9 cellular contexts compared by ENCODE assay signal in genomic region chr3:153221748-153222162, GRCh38. TPM values are rescaled to one million over a fixed set of nuclear protein-coding genes. Genes with fewer than 3 reads are reported as not detected.
DNase-seq lines count a peak whose midpoint lies in the region; ATAC-seq and TF ChIP-seq lines count a peak whose summit lies in the region.
"Had no signal": no experiment of that assay in that cellular context is flagged by ENCODE, and none has a peak within 500 bp of the region (broad histone marks: within the 10 kb centered on the region; RNA-seq: fewer than 3 reads in every experiment).

No MANE protein-coding gene starts in this region.

- H3K27ac Mint-ChIP-seq in GM23338, result peak overlapping the region; percentile 77; the same call in 1 of the 2 replicates
- peak overlapping the region; percentile 87 for H3K27ac Mint-ChIP-seq in neural progenitor cell

- no peaks in the 10 kb centered on the region for H3K9me2 ChIP-seq in GM23338 (ENCODE audit: insufficient read depth)

- H3K4me3 ChIP-seq in GM23338 (no peak overlapping the region), NB4 (ENCODE audit: low read depth, low read length) (peak overlapping the region; percentile 46), esophagus (ENCODE audit: low read depth in 1 of 2, low read length in 2 of 2) (no peak overlapping the region), neural progenitor cell (no peak overlapping the region), subcutaneous abdominal adipose tissue (ENCODE audit: low read depth in 1 of 5, low read length in 5 of 5) (peak overlapping the region in 3 of 5 donors; percentile 1 to 31 (median 13))

- no peak overlapping the region for H3K4me2 ChIP-seq in GM23338
- H3K4me2 ChIP-seq in neural progenitor cell, result no peak overlapping the region
- H3K4me2 ChIP-seq: KMS-11 had no signal

- no peaks in the 10 kb centered on the region for H4K20me1 ChIP-seq in GM23338 (replicated peaks; ENCODE audit: insufficient read depth)
- H4K20me1 ChIP-seq in neural progenitor cell (ENCODE audit: low read depth), result no peaks in the 10 kb centered on the region

- no peaks in the 10 kb centered on the region for H3K9me3 Mint-ChIP-seq in GM23338
- no peaks in the 10 kb centered on the region for H3K9me3 Mint-ChIP-seq in neural progenitor cell

- H3K4me1 Mint-ChIP-seq in GM23338, result peaks cover 27% of the 10 kb centered on the region
- peaks cover 4% of the 10 kb centered on the region for H3K4me1 Mint-ChIP-seq in neural progenitor cell

- H3K9ac ChIP-seq in neural progenitor cell (no peak overlapping the region), subcutaneous abdominal adipose tissue (ENCODE audit: low read length in 5 of 5) (no peak overlapping the region)
- H3K9ac ChIP-seq: KMS-11 had no signal

- TF ChIP-seq CTCF in GM23338 (conservative IDR thresholded peaks at IDR 0.05; ENCODE audit: low read depth in 2 of 2) (no peak), NB4 (IDR thresholded peaks at IDR 0.05; ENCODE audit: low read depth, low read length) (no peak), neural progenitor cell (IDR thresholded peaks at IDR 0.05) (no peak)

- H3K36me3 ChIP-seq in GM23338 (ENCODE audit: insufficient read depth) (no peaks in the 10 kb centered on the region), esophagus (ENCODE audit: control insufficient read depth in 2 of 2, insufficient read depth in 2 of 2, low read length in 1 of 2) (no peaks in the 10 kb centered on the region), neural progenitor cell (no peaks in the 10 kb centered on the region), subcutaneous abdominal adipose tissue (ENCODE audit: control insufficient read depth in 5 of 5, insufficient read depth in 5 of 5, low read length in 5 of 5) (no peaks in the 10 kb centered on the region)

- 30 to 37% methylated on average over 9 of the region's 9 CpGs for WGBS in esophagus, 2 donors

- H3F3A ChIP-seq in GM23338 (replicated peaks; ENCODE audit: low read depth) (no peaks in the 10 kb centered on the region), neural progenitor cell (ENCODE audit: low read depth) (no peaks in the 10 kb centered on the region)

- H3K27me3 Mint-ChIP-seq in GM23338 (ENCODE audit: insufficient read depth, low read depth, poor library complexity) (no peaks in the 10 kb centered on the region), neural progenitor cell (ENCODE audit: insufficient read depth, low read depth) (peaks cover 2% of the 10 kb centered on the region)

- H3K79me2 ChIP-seq in GM23338 (replicated peaks; ENCODE audit: insufficient read depth) (no peaks in the 10 kb centered on the region), neural progenitor cell (ENCODE audit: low read depth) (no peaks in the 10 kb centered on the region)

- H3K4me1 ChIP-seq in GM23338 (ENCODE audit: insufficient read depth), result peaks cover 18% of the 10 kb centered on the region
- no peaks in the 10 kb centered on the region for H3K4me1 ChIP-seq in esophagus (ENCODE audit: control insufficient read depth in 2 of 2, insufficient read depth in 2 of 2, low read length in 1 of 2)
- no peaks in the 10 kb centered on the region for H3K4me1 ChIP-seq in neural progenitor cell
- H3K4me1 ChIP-seq in subcutaneous abdominal adipose tissue (ENCODE audit: control insufficient read depth in 5 of 5, insufficient read depth in 5 of 5, low read length in 5 of 5), result peaks cover 0 to 23% (median 5%) of the 10 kb centered on the region in 5 donors

- H2AFZ ChIP-seq in GM23338 (peak overlapping the region; percentile 69), neural progenitor cell (replicated peaks) (no peak overlapping the region)

- H3K27ac ChIP-seq in GM23338 (ENCODE audit: low read depth), result no peak overlapping the region
- peak overlapping the region; percentile 68 to 72 for H3K27ac ChIP-seq in esophagus (ENCODE audit: low read depth in 2 of 2, low read length in 1 of 2)
- H3K27ac ChIP-seq in neural progenitor cell, result no peak overlapping the region
- H3K27ac ChIP-seq in subcutaneous abdominal adipose tissue (ENCODE audit: low read depth, low read length), result peak overlapping the region; percentile 66
- H3K27ac ChIP-seq: KMS-11 had no signal

- H3K4me3 Mint-ChIP-seq in GM23338 (no peak overlapping the region), neural progenitor cell (no peak overlapping the region)

- DNase-seq in Daoy (ENCODE audit: low read depth), result peak; percentile 96
- DNase-seq in GM23338 (ENCODE audit: low spot score), result no peak
- DNase-seq in NB4 (ENCODE audit: low read depth), result peak; percentile 99
- DNase-seq in activated CD8-positive, alpha-beta memory T cell treated with anti-CD3 and anti-CD28 coated beads for 4 hours (ENCODE audit: low read depth in 2 of 2), result peak; percentile 35 to 56
- DNase-seq in neural progenitor cell (ENCODE audit: low spot score), result no peak
- DNase-seq in NCI-H187 treated with DMSO at 0.1 percent for 48 hours (lab: John Stamatoyannopoulos, UW), result no peak

- H3K36me3 Mint-ChIP-seq in GM23338 (ENCODE audit: low read depth), result no peaks in the 10 kb centered on the region
- H3K36me3 Mint-ChIP-seq in neural progenitor cell, result no peaks in the 10 kb centered on the region

- H3K27me3 ChIP-seq in GM23338 (ENCODE audit: insufficient read depth) (no peaks in the 10 kb centered on the region), esophagus (ENCODE audit: control insufficient read depth in 1 of 2, insufficient read depth in 2 of 2, low read length in 2 of 2) (no peaks in the 10 kb centered on the region), neural progenitor cell (no peaks in the 10 kb centered on the region), subcutaneous abdominal adipose tissue (ENCODE audit: control insufficient read depth in 5 of 5, insufficient read depth in 4 of 5, low read length in 5 of 5) (no peaks in the 10 kb centered on the region)

- ATAC-seq in GM23338, result no peak; the same call in 2 of the 3 replicates

- peak; percentile 36 for TF ChIP-seq POLR2A in NB4 (IDR thresholded peaks at IDR 0.05; ENCODE audit: extremely low read depth, insufficient read length)

- no peaks in the 10 kb centered on the region for H3K9me3 ChIP-seq in esophagus (ENCODE audit: control insufficient read depth in 2 of 2, insufficient read depth in 1 of 2, low read depth in 1 of 2, low read length in 1 of 2)
- no peaks in the 10 kb centered on the region for H3K9me3 ChIP-seq in neural progenitor cell (ENCODE audit: low read depth)
- H3K9me3 ChIP-seq in subcutaneous abdominal adipose tissue (ENCODE audit: control insufficient read depth in 5 of 5, low read length in 5 of 5), result no peaks in the 10 kb centered on the region

TF ChIP-seq in GM23338, 12 proteins besides CTCF, POLR2A, EP300 and RAD21:
- TF ChIP-seq JUNB (IDR thresholded peaks at IDR 0.05; ENCODE audit: unreplicated experiment) (no peak), EZH2 (IDR thresholded peaks at IDR 0.05; ENCODE audit: low read depth, unreplicated experiment) (no peak), STAT1 (IDR thresholded peaks at IDR 0.05; ENCODE audit: unreplicated experiment) (no peak), ZNF331 (CRISPR knock-in tag; IDR thresholded peaks at IDR 0.05; ENCODE audit: low read depth) (no peak)

RNA-seq across cellular contexts. Expression of gene RAP2B, which starts 59.7 kb away (rescaled TPM):
- total RNA-seq in Daoy (2014; rRNA removed; shearing (Covaris generic)), result 12.2 and 13.8 TPM in 2 replicates
- total RNA-seq in GM23338 (2014; rRNA removed; shearing (Covaris generic)), result 21.2 and 24.0 TPM in 2 replicates
- polyA plus RNA-seq in GM23338 (2016; fragmentation: Nextera tagmentation; extraction: Ambion mirVana), result 21.8 and 22.5 TPM in 2 replicates
- 10 to 100 TPM; 10.4 to 13.7 TPM for polyA plus RNA-seq in esophagus
- total RNA-seq in neural progenitor cell (ENCODE audit: low replicate concordance), result 15.9 and 18.1 TPM in 2 replicates

Comparison
In these comparisons a context has a peak if more than half of its experiments do, and no peak if none do; other contexts are left out.
1. DNase-seq: peak in Daoy (single experiment), NB4 (single experiment) and activated CD8-positive, alpha-beta memory T cell treated with anti-CD3 and anti-CD28 coated beads for 4 hours (2 of 2); none in GM23338 (single experiment), neural progenitor cell (single experiment) and NCI-H187 treated with DMSO at 0.1 percent for 48 hours (single experiment).
2. H3K27ac ChIP-seq: peak in esophagus (2 of 2) and subcutaneous abdominal adipose tissue (single experiment); none in GM23338 (single experiment) and neural progenitor cell (single experiment).
3. H3K4me3 ChIP-seq: peak in NB4 (single experiment) and subcutaneous abdominal adipose tissue (3 of 5); none in GM23338 (single experiment), esophagus (0 of 2) and neural progenitor cell (single experiment).